In genomic region chr10:63698815-63699205, GRCh38 we compare ENCODE assay signal across 15 cellular contexts.
DNase-seq lines count a peak whose midpoint lies in the region; ATAC-seq and TF ChIP-seq lines count a peak whose summit lies in the region.
"Had no signal": no experiment of that assay in that cellular context is flagged by ENCODE, and none has a peak within 500 bp of the region (broad histone marks: within the 10 kb centered on the region; RNA-seq: fewer than 3 reads in every experiment).

No MANE protein-coding gene starts in this region.

- peak in 2 of 4 donors; percentile 38 to 68 for ATAC-seq in heart left ventricle

- H3K27me3 Mint-ChIP-seq in activated naive CD4-positive, alpha-beta T cell treated with anti-CD3 and anti-CD28 coated beads, Interleukin-2, amount 10 ng/mL, durations not matched to agents 7 days and 5 days = no peaks in the 10 kb centered on the region
- H3K27me3 Mint-ChIP-seq: activated CD4-positive, alpha-beta memory T cell treated with anti-CD3 and anti-CD28 coated beads for 36 hours had no signal

- CTCF ChIA-PET in activated naive CD4-positive, alpha-beta T cell treated with anti-CD3 and anti-CD28 coated beads, Interleukin-2, amount 10 ng/mL, durations not matched to agents 7 days and 5 days (lab: Charles Lee) = no interaction called here

- DNase-seq in GM12864 (ENCODE audit: low read depth) (no peak), adipocyte (ENCODE audit: low read depth) (no peak), heart left ventricle (no peak), stomach (no peak), NCI-H2029 (lab: John Stamatoyannopoulos, UW) (no peak), posterior cingulate gyrus (no peak), KG1 (lab: John Stamatoyannopoulos, UW) (no peak)
- DNase-seq in activated naive CD4-positive, alpha-beta T cell treated with anti-CD3 and anti-CD28 coated beads, Interleukin-2, amount 10 ng/mL, durations not matched to agents 7 days and 5 days = no peak
- DNase-seq: activated CD4-positive, alpha-beta memory T cell treated with anti-CD3 and anti-CD28 coated beads for 36 hours; activated naive CD4-positive, alpha-beta T cell treated with anti-CD3 and anti-CD28 coated beads for 36 hours; NCI-H2081; ovary; stimulated activated CD4-positive, alpha-beta T cell treated with anti-CD3 and anti-CD28 coated beads, Interleukin-2, amount 100 ng/mL, for 48 hours; stimulated activated naive CD4-positive, alpha-beta T cell treated with Interleukin-2 at 50 U/mL for 16 hours; T-helper 2 cell had no signal

- H3K9me3 ChIP-seq in adipocyte (ENCODE audit: control insufficient read depth, low read length) (no peaks in the 10 kb centered on the region), heart left ventricle (peaks cover 0 to 4% (median 0%) of the 10 kb centered on the region in 12 donors), stomach (no peaks in the 10 kb centered on the region)
- H3K9me3 ChIP-seq: ovary had no signal

- peak overlapping the region in 11 of 12 donors; percentile 66 to 87 (median 80) for H3K27ac ChIP-seq in heart left ventricle
- H3K27ac ChIP-seq in stomach = peak overlapping the region in 4 of 5 donors; percentile 34 to 83 (median 78)
- H3K27ac ChIP-seq: ovary had no signal

- no peaks in the 10 kb centered on the region for H3K9me3 Mint-ChIP-seq in activated naive CD4-positive, alpha-beta T cell treated with anti-CD3 and anti-CD28 coated beads, Interleukin-2, amount 10 ng/mL, durations not matched to agents 7 days and 5 days
- H3K9me3 Mint-ChIP-seq: activated CD4-positive, alpha-beta memory T cell treated with anti-CD3 and anti-CD28 coated beads for 36 hours had no signal

- WGBS in heart left ventricle, 4 donors = 67 to 84% (median 69%) methylated on average over 2 of the region's 2 CpGs
- WGBS in stomach, 5 donors = 76 to 92% (median 82%) methylated on average over 2 of the region's 2 CpGs

- H3K27ac Mint-ChIP-seq in activated naive CD4-positive, alpha-beta T cell treated with anti-CD3 and anti-CD28 coated beads, Interleukin-2, amount 10 ng/mL, durations not matched to agents 7 days and 5 days = no peak overlapping the region
- H3K27ac Mint-ChIP-seq: activated CD4-positive, alpha-beta memory T cell treated with anti-CD3 and anti-CD28 coated beads for 36 hours; activated naive CD4-positive, alpha-beta T cell treated with anti-CD3 and anti-CD28 coated beads for 36 hours had no signal

- no peaks in the 10 kb centered on the region for H3K4me1 Mint-ChIP-seq in activated naive CD4-positive, alpha-beta T cell treated with anti-CD3 and anti-CD28 coated beads, Interleukin-2, amount 10 ng/mL, durations not matched to agents 7 days and 5 days

- H3K36me3 ChIP-seq in adipocyte (ENCODE audit: control insufficient read depth, insufficient read depth, low read length, severe bottlenecking) = no peaks in the 10 kb centered on the region
- no peaks in the 10 kb centered on the region for H3K36me3 ChIP-seq in heart left ventricle
- H3K36me3 ChIP-seq in stomach = no peaks in the 10 kb centered on the region
- H3K36me3 ChIP-seq: ovary had no signal

- intact Hi-C loops in heart left ventricle (cut with DNase I) (no loop called here), stomach (cut with DNase I; ENCODE audit: low total_unique reads) (no loop called here), posterior cingulate gyrus (cut with DNase I) (no loop called here)

- H3K4me1 ChIP-seq in adipocyte (ENCODE audit: control insufficient read depth, insufficient read depth, low read length) (peaks cover 51% of the 10 kb centered on the region), heart left ventricle (peaks cover 4 to 54% (median 28%) of the 10 kb centered on the region in 12 donors), stomach (peaks cover 16 to 59% (median 39%) of the 10 kb centered on the region in 4 donors)

- TF ChIP-seq EP300 in stomach (IDR thresholded peaks at IDR 0.05) = no peak

- H3K36me3 Mint-ChIP-seq in activated naive CD4-positive, alpha-beta T cell treated with anti-CD3 and anti-CD28 coated beads, Interleukin-2, amount 10 ng/mL, durations not matched to agents 7 days and 5 days = no peaks in the 10 kb centered on the region
- H3K36me3 Mint-ChIP-seq: activated CD4-positive, alpha-beta memory T cell treated with anti-CD3 and anti-CD28 coated beads for 36 hours had no signal

- no peaks in the 10 kb centered on the region for H3K27me3 ChIP-seq in adipocyte (replicated peaks; ENCODE audit: control insufficient read depth, insufficient read depth, low read length)
- no peaks in the 10 kb centered on the region for H3K27me3 ChIP-seq in heart left ventricle
- H3K27me3 ChIP-seq in stomach = no peaks in the 10 kb centered on the region
- H3K27me3 ChIP-seq: ovary had no signal

- H3K4me3 Mint-ChIP-seq in activated naive CD4-positive, alpha-beta T cell treated with anti-CD3 and anti-CD28 coated beads, Interleukin-2, amount 10 ng/mL, durations not matched to agents 7 days and 5 days = no peak overlapping the region
- H3K4me3 Mint-ChIP-seq: activated CD4-positive, alpha-beta memory T cell treated with anti-CD3 and anti-CD28 coated beads for 36 hours; activated naive CD4-positive, alpha-beta T cell treated with anti-CD3 and anti-CD28 coated beads for 36 hours had no signal

- TF ChIP-seq POLR2A in heart left ventricle (IDR thresholded peaks at IDR 0.05) (no peak), stomach (IDR thresholded peaks at IDR 0.05) (no peak)

- TF ChIP-seq CTCF in GM12864 (IDR thresholded peaks at IDR 0.05; ENCODE audit: low read depth, low read length, missing control alignments) (peak; percentile 3), heart left ventricle (IDR thresholded peaks at IDR 0.05) (no peak), stomach (IDR thresholded peaks at IDR 0.05) (no peak)

- H3K9ac ChIP-seq in adipocyte (ENCODE audit: low read length) = peak overlapping the region; percentile 39

- H3K4me3 ChIP-seq in GM12864 (ENCODE audit: low read depth, low read length) (no peak overlapping the region), adipocyte (ENCODE audit: low read length) (peak overlapping the region; percentile 43), heart left ventricle (no peak overlapping the region), stomach (no peak overlapping the region)
- H3K4me3 ChIP-seq: ovary had no signal
